ENCODE assay signal across 14 cellular contexts in genomic region chr18:21777814-21778213, GRCh38. TPM values are rescaled to one million over a fixed set of nuclear protein-coding genes. Genes with fewer than 3 reads are reported as not detected.
DNase-seq lines count a peak whose midpoint lies in the region; ATAC-seq and TF ChIP-seq lines count a peak whose summit lies in the region.
"Had no signal": no experiment of that assay in that cellular context is flagged by ENCODE, and none has a peak within 500 bp of the region (broad histone marks: within the 10 kb centered on the region; RNA-seq: fewer than 3 reads in every experiment).

No MANE protein-coding gene starts in this region.

- peaks cover 6% of the 10 kb centered on the region; the same call in 1 of the 2 replicates for H3K4me1 ChIP-seq in PC-3 (ENCODE audit: insufficient read depth, low read length)
- H3K4me1 ChIP-seq in osteoblast (ENCODE audit: insufficient read depth, low read length) = no peaks in the 10 kb centered on the region
- H3K4me1 ChIP-seq: testis had no signal

- peaks cover 10% of the 10 kb centered on the region for H3K36me3 ChIP-seq in PC-3 (ENCODE audit: low read depth, low read length)
- peaks cover 20% of the 10 kb centered on the region for H3K36me3 ChIP-seq in osteoblast (ENCODE audit: insufficient read depth, low read length)

- no peaks in the 10 kb centered on the region for H3K79me2 ChIP-seq in PC-3 (ENCODE audit: low read length)
- H3K79me2 ChIP-seq in osteoblast (ENCODE audit: insufficient read depth, low read length) = no peaks in the 10 kb centered on the region

- no peak overlapping the region for H3K9ac ChIP-seq in PC-3 (ENCODE audit: low read length)

- H2AFZ ChIP-seq in PC-3 (ENCODE audit: low read length) (no peak overlapping the region), osteoblast (ENCODE audit: low read length) (no peak overlapping the region)

- no TSS peak for BruUV-seq in PC-3 (replicated peaks; lab: Mats Ljungman, UMichigan)

- DNase-seq in GM10248 (ENCODE audit: extremely low spot score) (peak; percentile 18), PC-3 (no peak), osteoblast (ENCODE audit: insufficient read length, low spot score, missing footprints) (no peak), left ventricle myocardium superior (no peak)
- DNase-seq in activated CD4-positive, CD25-positive, alpha-beta regulatory T cell (lab: John Stamatoyannopoulos, UW) = no peak
- DNase-seq in stimulated activated CD4-positive, alpha-beta T cell treated with anti-CD3 and anti-CD28 coated beads, Interleukin-15, amount 100 ng/mL, for 24 hours = no peak
- DNase-seq: MG63, NCI-H446, right cardiac atrium, SHP77, testis, WERI-Rb-1 had no signal

- H4K20me1 ChIP-seq in PC-3 (ENCODE audit: low read length) (no peaks in the 10 kb centered on the region), osteoblast (ENCODE audit: insufficient read depth, low read length) (no peaks in the 10 kb centered on the region)

- H3K4me2 ChIP-seq in PC-3 (ENCODE audit: low read length) = 0 out of 2 replicates have a peak overlapping the region, but pooled peaks have one; percentile 10
- H3K4me2 ChIP-seq in osteoblast (ENCODE audit: insufficient read depth, low read length) = no peak overlapping the region

- no peaks in the 10 kb centered on the region for H3K9me3 ChIP-seq in PC-3 (ENCODE audit: low read length)
- no peaks in the 10 kb centered on the region for H3K9me3 ChIP-seq in osteoblast (ENCODE audit: low read depth, low read length)
- H3K9me3 ChIP-seq: MG63, testis had no signal

- H3K27me3 ChIP-seq in PC-3 (ENCODE audit: low read length) = no peaks in the 10 kb centered on the region
- H3K27me3 ChIP-seq in osteoblast (ENCODE audit: insufficient read depth, low read length) = no peaks in the 10 kb centered on the region
- H3K27me3 ChIP-seq: MG63, testis had no signal

- intact Hi-C loops in PC-3 (cut with micrococcal nuclease) = no loop called here
- intact Hi-C loops in left ventricle myocardium superior (cut with micrococcal nuclease) = no loop called here

- POLR2A ChIA-PET in GM10248 (lab: Yijun Ruan, JAX) (no interaction called here), PC-3 (lab: Charles Lee; ENCODE audit: unreplicated experiment) (interaction anchor here (0.5 kb wide), 1 partner anchor 548 kb away, joined by 27 read pairs; no protein-coding TSS in a partner anchor)

- no peak for TF ChIP-seq CTCF in GM10248 (IDR thresholded peaks at IDR 0.05; ENCODE audit: control extremely low read depth, extremely low read depth, low read depth, missing control alignments)
- no peak for TF ChIP-seq CTCF in PC-3 (conservative IDR thresholded peaks at IDR 0.05; ENCODE audit: low read depth, low read length)
- no peak for TF ChIP-seq CTCF in osteoblast (IDR thresholded peaks at IDR 0.05; ENCODE audit: extremely low read depth, low read depth, low read length)

- H3K27ac ChIP-seq in PC-3 (ENCODE audit: low read length) (no peak overlapping the region), osteoblast (ENCODE audit: low read depth, low read length) (no peak overlapping the region)
- H3K27ac ChIP-seq: testis, WERI-Rb-1 had no signal

- no peaks in the 10 kb centered on the region for H3K9me2 ChIP-seq in PC-3 (replicated peaks; ENCODE audit: low read length)

- CTCF ChIA-PET in GM10248 (lab: Yijun Ruan, JAX) (interaction anchor here (1.4 to 1.7 kb wide), 2 partner anchors 16 to 25 kb away, joined by 3 to 5 read pairs; no protein-coding TSS in a partner anchor), PC-3 (lab: Charles Lee) (no interaction called here)

- H3F3A ChIP-seq in PC-3 (ENCODE audit: low read length, unreplicated experiment) = no peaks in the 10 kb centered on the region

- peak; percentile 88 for ATAC-seq in GM19395 (IDR thresholded peaks at IDR 0.05; ENCODE audit: unreplicated experiment)
- ATAC-seq in HG02763 (IDR thresholded peaks at IDR 0.05; ENCODE audit: unreplicated experiment) = peak; percentile 70
- ATAC-seq in PC-3 = peak; percentile 58
- no peak for ATAC-seq in left ventricle myocardium superior
- ATAC-seq: right cardiac atrium had no signal

- H3K4me3 ChIP-seq in PC-3 (ENCODE audit: low read length) = no peak overlapping the region
- no peak overlapping the region for H3K4me3 ChIP-seq in osteoblast (ENCODE audit: insufficient read depth, low read length)
- H3K4me3 ChIP-seq: MG63, testis had no signal

RNA-seq across cellular contexts. Expression of gene MIB1, which starts 37.2 kb away (rescaled TPM):
- total RNA-seq in PC-3 (2014; rRNA removed) (25.1 and 26.3 TPM in 2 replicates), osteoblast (56.9 and 64.4 TPM in 2 replicates), left ventricle myocardium superior (18.9 TPM)
